ENCODE assay signal across 1 cellular context in genomic region chr2:102110596-102111334, GRCh38.
TF ChIP-seq lines count a peak whose summit lies in the region.

No MANE protein-coding gene starts in this region.

TF ChIP-seq in liver, 16 proteins besides CTCF, POLR2A, EP300 and RAD21 (continued from another document):
- TF ChIP-seq ZBTB33 (IDR thresholded peaks at IDR 0.05) (no peak), HNF4G (IDR thresholded peaks at IDR 0.05) (no peak), NR2F2 (IDR thresholded peaks at IDR 0.05) (no peak), JUND (IDR thresholded peaks at IDR 0.05) (no peak), EGR1 (IDR thresholded peaks at IDR 0.05; ENCODE audit: low read depth in 2 of 2) (no peak), FOXA2 (IDR thresholded peaks at IDR 0.05) (peak; percentile 73), FOXA1 (IDR thresholded peaks at IDR 0.05) (peak; percentile 50), YY1 (IDR thresholded peaks at IDR 0.05) (no peak), REST (IDR thresholded peaks at IDR 0.05) (no peak)
TF ChIP-seq in liver: peak in this region for 3.
